1 cellular context compared by ENCODE assay signal in the genomic region with DNA sequence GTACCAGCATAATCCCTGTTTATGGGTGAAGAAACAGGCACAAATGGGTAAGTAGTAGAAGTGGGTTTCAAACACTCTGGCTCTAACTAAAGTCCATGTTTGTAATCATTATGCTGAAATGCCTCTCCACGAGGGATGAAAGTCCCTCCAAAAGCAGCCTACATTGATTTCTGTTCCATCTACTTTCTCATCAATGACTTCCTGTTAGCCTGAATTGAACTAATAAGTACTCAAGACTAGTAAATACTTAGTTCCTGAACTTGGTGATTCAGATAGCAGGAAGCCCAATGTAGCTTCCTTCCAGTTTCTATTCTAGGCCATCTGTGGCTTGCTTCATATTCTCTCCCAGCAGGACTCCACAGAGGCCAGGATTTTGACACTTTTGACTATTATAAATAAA.
TF ChIP-seq lines count a peak whose summit lies in the region.

No MANE protein-coding gene starts in this region.

TF ChIP-seq in GM12878, 131 proteins besides CTCF, POLR2A, EP300 and RAD21 (continued from another document):
- TF ChIP-seq EED (IDR thresholded peaks at IDR 0.05; ENCODE audit: low read depth) (no peak), SIN3A (IDR thresholded peaks at IDR 0.05; ENCODE audit: low read depth, low read length) (no peak)
TF ChIP-seq in GM12878: peak in this region for 0.
